ENCODE assay signal across 12 cellular contexts in genomic region chr20:37282558-37282957, GRCh38. TPM values are rescaled to one million over a fixed set of nuclear protein-coding genes. Genes with fewer than 3 reads are reported as not detected.
DNase-seq lines count a peak whose midpoint lies in the region; ATAC-seq, FAIRE-seq and TF ChIP-seq lines count a peak whose summit lies in the region.
"Had no signal": no experiment of that assay in that cellular context is flagged by ENCODE, and none has a peak within 500 bp of the region (broad histone marks: within the 10 kb centered on the region; RNA-seq: fewer than 3 reads in every experiment).

No MANE protein-coding gene starts in this region.

- no peaks in the 10 kb centered on the region for H3K4me1 Mint-ChIP-seq in chondrocyte (ENCODE audit: low read depth)
- H3K4me1 Mint-ChIP-seq in nephron, result peaks cover 20% of the 10 kb centered on the region
- no peaks in the 10 kb centered on the region for H3K4me1 Mint-ChIP-seq in effector memory CD8-positive, alpha-beta T cell (ENCODE audit: low read depth in 2 of 2)
- no peaks in the 10 kb centered on the region for H3K4me1 Mint-ChIP-seq in natural killer cell
- H3K4me1 Mint-ChIP-seq in activated CD4-positive, alpha-beta memory T cell treated with anti-CD3 and anti-CD28 coated beads, Interleukin-2, amount 10 ng/mL, durations not matched to agents 7 days and 5 days, result no peaks in the 10 kb centered on the region

- peak; percentile 86 for DNase-seq in AG10803 (ENCODE audit: low read depth)
- DNase-seq in chondrocyte (ENCODE audit: low spot score), result peak; percentile 6
- DNase-seq in effector memory CD8-positive, alpha-beta T cell, result no peak
- no peak for DNase-seq in natural killer cell
- DNase-seq in H54 (ENCODE audit: insufficient read length, low spot score), result no peak
- DNase-seq in activated CD4-positive, alpha-beta memory T cell treated with anti-CD3 and anti-CD28 coated beads, Interleukin-2, amount 10 ng/mL, durations not matched to agents 7 days and 5 days, result no peak
- DNase-seq: dorsolateral prefrontal cortex, NCI-H2081 treated with DMSO at 0.1 percent for 48 hours, occipital lobe had no signal

- no peak for FAIRE-seq in H54 (lab: Jason Lieb, UNC)

- H3K4me2 ChIP-seq in Loucy (ENCODE audit: low read depth, low read length, poor library complexity, severe bottlenecking), result no peak overlapping the region

- no peak for TF ChIP-seq POLR2A in H54 (IDR thresholded peaks at IDR 0.05; ENCODE audit: low read depth, low read length)

- POLR2A ChIA-PET in activated CD4-positive, alpha-beta memory T cell treated with anti-CD3 and anti-CD28 coated beads, Interleukin-2, amount 10 ng/mL, durations not matched to agents 7 days and 5 days (lab: Charles Lee), result no interaction called here

- no peaks in the 10 kb centered on the region for H3K4me1 ChIP-seq in Loucy (ENCODE audit: insufficient read depth, low read length, poor library complexity, severe bottlenecking)

- H3F3A ChIP-seq in Loucy (ENCODE audit: low read depth), result no peaks in the 10 kb centered on the region

- intact Hi-C loops in natural killer cell (cut with micrococcal nuclease), result no loop called here

- H3K36me3 Mint-ChIP-seq in chondrocyte (ENCODE audit: low read depth) (no peaks in the 10 kb centered on the region), nephron (ENCODE audit: low read depth) (no peaks in the 10 kb centered on the region), natural killer cell (no peaks in the 10 kb centered on the region)
- no peaks in the 10 kb centered on the region for H3K36me3 Mint-ChIP-seq in effector memory CD8-positive, alpha-beta T cell (ENCODE audit: insufficient read depth)
- no peaks in the 10 kb centered on the region for H3K36me3 Mint-ChIP-seq in activated CD4-positive, alpha-beta memory T cell treated with anti-CD3 and anti-CD28 coated beads, Interleukin-2, amount 10 ng/mL, durations not matched to agents 7 days and 5 days (ENCODE audit: low read depth)

- H3K27me3 Mint-ChIP-seq in chondrocyte (ENCODE audit: low read depth) (no peaks in the 10 kb centered on the region), nephron (ENCODE audit: low read depth) (peaks cover 4% of the 10 kb centered on the region), natural killer cell (ENCODE audit: low read depth in 2 of 2) (peaks cover 5 to 8% of the 10 kb centered on the region in 2 donors)
- peaks cover 12 to 34% of the 10 kb centered on the region in 2 donors for H3K27me3 Mint-ChIP-seq in effector memory CD8-positive, alpha-beta T cell
- peaks cover 8% of the 10 kb centered on the region for H3K27me3 Mint-ChIP-seq in activated CD4-positive, alpha-beta memory T cell treated with anti-CD3 and anti-CD28 coated beads, Interleukin-2, amount 10 ng/mL, durations not matched to agents 7 days and 5 days

- ATAC-seq in effector memory CD8-positive, alpha-beta T cell (replicated peaks), result no peak
- no peak for ATAC-seq in natural killer cell

- no peaks in the 10 kb centered on the region for H3K36me3 ChIP-seq in Loucy (ENCODE audit: insufficient read depth, low read length)

- no peaks in the 10 kb centered on the region for H3K9me2 ChIP-seq in Loucy (replicated peaks; ENCODE audit: low read depth, low read length)

- TF ChIP-seq CTCF in AG10803 (conservative IDR thresholded peaks at IDR 0.05; ENCODE audit: low read length) (peak; percentile 90), Loucy (conservative IDR thresholded peaks at IDR 0.05; ENCODE audit: low read length) (peak; percentile 34; the same call in 1 of the 2 replicates), chondrocyte (IDR thresholded peaks at IDR 0.05) (peak; percentile 73), nephron (IDR thresholded peaks at IDR 0.05; ENCODE audit: unreplicated experiment in 3 of 3) (peak; percentile 48 to 63 (median 48)), natural killer cell (IDR thresholded peaks at IDR 0.05) (no peak)

- H2AFZ ChIP-seq in Loucy (ENCODE audit: low read length), result no peak overlapping the region

- H3K4me3 Mint-ChIP-seq in chondrocyte (ENCODE audit: unreplicated experiment), result no peak overlapping the region
- H3K4me3 Mint-ChIP-seq in nephron, result peak overlapping the region in 1 of 3 experiments; percentile 2
- no peak overlapping the region for H3K4me3 Mint-ChIP-seq in effector memory CD8-positive, alpha-beta T cell
- no peak overlapping the region for H3K4me3 Mint-ChIP-seq in natural killer cell
- no peak overlapping the region for H3K4me3 Mint-ChIP-seq in activated CD4-positive, alpha-beta memory T cell treated with anti-CD3 and anti-CD28 coated beads, Interleukin-2, amount 10 ng/mL, durations not matched to agents 7 days and 5 days

- H3K79me2 ChIP-seq in Loucy (ENCODE audit: insufficient read depth, low read length), result no peaks in the 10 kb centered on the region

- no peaks in the 10 kb centered on the region for H3K9me3 ChIP-seq in Loucy (ENCODE audit: insufficient read depth, low read depth, low read length)

- H3K9ac ChIP-seq in Loucy (ENCODE audit: low read depth, low read length, poor library complexity, severe bottlenecking), result no peak overlapping the region

- CTCF ChIA-PET in activated CD4-positive, alpha-beta memory T cell treated with anti-CD3 and anti-CD28 coated beads, Interleukin-2, amount 10 ng/mL, durations not matched to agents 7 days and 5 days (lab: Charles Lee), result interaction anchor here (0.9 to 1.2 kb wide), 2 partner anchors 13 to 101 kb away, joined by 3 to 4 read pairs; no protein-coding TSS in a partner anchor

- H3K4me3 ChIP-seq in AG10803 (ENCODE audit: low read length) (no peak overlapping the region), Loucy (ENCODE audit: low read length, poor library complexity, severe bottlenecking) (no peak overlapping the region)
- H3K4me3 ChIP-seq: dorsolateral prefrontal cortex had no signal

- H4K20me1 ChIP-seq in Loucy (ENCODE audit: insufficient read depth, low read length, poor library complexity, severe bottlenecking), result no peaks in the 10 kb centered on the region

- H3K9me3 Mint-ChIP-seq in chondrocyte (ENCODE audit: low read depth) (no peaks in the 10 kb centered on the region), nephron (no peaks in the 10 kb centered on the region), natural killer cell (no peaks in the 10 kb centered on the region)
- no peaks in the 10 kb centered on the region for H3K9me3 Mint-ChIP-seq in effector memory CD8-positive, alpha-beta T cell
- no peaks in the 10 kb centered on the region for H3K9me3 Mint-ChIP-seq in activated CD4-positive, alpha-beta memory T cell treated with anti-CD3 and anti-CD28 coated beads, Interleukin-2, amount 10 ng/mL, durations not matched to agents 7 days and 5 days

- no peak overlapping the region for H3K27ac Mint-ChIP-seq in chondrocyte (ENCODE audit: unreplicated experiment)
- peak overlapping the region; percentile 8 to 92 (median 69) for H3K27ac Mint-ChIP-seq in nephron
- H3K27ac Mint-ChIP-seq in effector memory CD8-positive, alpha-beta T cell, result no peak overlapping the region
- H3K27ac Mint-ChIP-seq in natural killer cell, result no peak overlapping the region
- H3K27ac Mint-ChIP-seq in activated CD4-positive, alpha-beta memory T cell treated with anti-CD3 and anti-CD28 coated beads, Interleukin-2, amount 10 ng/mL, durations not matched to agents 7 days and 5 days, result no peak overlapping the region

- peaks cover 20% of the 10 kb centered on the region for H3K27me3 ChIP-seq in Loucy (ENCODE audit: insufficient read depth, low read length, poor library complexity, severe bottlenecking)

RNA-seq across cellular contexts. Expression of gene MANBAL, which starts 6.9 kb away (rescaled TPM):
- 30.9 to 34.1 TPM (median 32.5 TPM) in 3 replicates for total RNA-seq in chondrocyte
- total RNA-seq in natural killer cell, result 1 to 10 TPM; 5.1 to 7.9 (median 6.4) TPM
- total RNA-seq in activated CD4-positive, alpha-beta memory T cell treated with anti-CD3 and anti-CD28 coated beads, Interleukin-2, amount 10 ng/mL, durations not matched to agents 7 days and 5 days, result 1 to 10 TPM; 9.0 to 9.7 TPM

RNA-seq across cellular contexts. Expression of gene GHRH, which starts 20.9 kb away (rescaled TPM):
- total RNA-seq in chondrocyte, result not detected in 3 replicates
- total RNA-seq in natural killer cell, result not detected
- not detected for total RNA-seq in activated CD4-positive, alpha-beta memory T cell treated with anti-CD3 and anti-CD28 coated beads, Interleukin-2, amount 10 ng/mL, durations not matched to agents 7 days and 5 days
- total RNA-seq: occipital lobe, temporal lobe had no signal

Comparison
In these comparisons a context has a peak if more than half of its experiments do, and no peak if none do; other contexts are left out.
1. DNase-seq: peak in AG10803 (single experiment) and chondrocyte (single experiment); none in effector memory CD8-positive, alpha-beta T cell (0 of 3), natural killer cell (single experiment), H54 (single experiment) and activated CD4-positive, alpha-beta memory T cell treated with anti-CD3 and anti-CD28 coated beads, Interleukin-2, amount 10 ng/mL, durations not matched to agents 7 days and 5 days (single experiment).
2. H3K27ac Mint-ChIP-seq: peak in nephron (3 of 3); none in chondrocyte (single experiment), effector memory CD8-positive, alpha-beta T cell (0 of 2), natural killer cell (0 of 2) and activated CD4-positive, alpha-beta memory T cell treated with anti-CD3 and anti-CD28 coated beads, Interleukin-2, amount 10 ng/mL, durations not matched to agents 7 days and 5 days (single experiment).